ENCODE assay signal across 18 cellular contexts in genomic region chr3:61666032-61666431, GRCh38.
DNase-seq lines count a peak whose midpoint lies in the region; ATAC-seq and TF ChIP-seq lines count a peak whose summit lies in the region.
"Had no signal": no experiment of that assay in that cellular context is flagged by ENCODE, and none has a peak within 500 bp of the region (broad histone marks: within the 10 kb centered on the region; RNA-seq: fewer than 3 reads in every experiment).

No MANE protein-coding gene starts in this region.

- H3K9me1 ChIP-seq in IMR-90 (ENCODE audit: insufficient read depth, low read length), result peaks cover 15% of the 10 kb centered on the region

- no peak overlapping the region for H2AFZ ChIP-seq in IMR-90 (replicated peaks; ENCODE audit: low read length, poor library complexity)
- H2AFZ ChIP-seq: GM23338 had no signal

- no TSS peak for BruUV-seq in IMR-90 (replicated peaks; lab: Mats Ljungman, UMichigan)

- H3K4me2 ChIP-seq in IMR-90 (ENCODE audit: low read depth, low read length), result no peak overlapping the region
- H3K4me2 ChIP-seq: GM23338 had no signal

- dilution Hi-C loops in IMR-90 (cut with HindIII; ENCODE audit: low sequenced_read_pairs, unreplicated experiment), result no loop called here

- H3K27ac Mint-ChIP-seq in neural crest cell (ENCODE audit: unreplicated experiment), result peak overlapping the region; percentile 76
- H3K27ac Mint-ChIP-seq: CD8-positive, alpha-beta memory T cell; GM23338; IgD-negative memory B cell had no signal

- WGBS in IMR-90 (ENCODE audit: extremely low coverage in 2 of 2, insufficient read length in 1 of 2), 2 experiments, result no CpG with 5 or more reads among the region's 5 CpGs

- H2BK15ac ChIP-seq in IMR-90 (ENCODE audit: low read depth, low read length), result no peak overlapping the region

- no peak overlapping the region for H2AK9ac ChIP-seq in IMR-90 (replicated peaks; ENCODE audit: low read depth, low read length, poor library complexity)

- H3K27me3 ChIP-seq in IMR-90 (ENCODE audit: control insufficient read depth, insufficient read depth, low read length) (no peaks in the 10 kb centered on the region), colonic mucosa (no peaks in the 10 kb centered on the region)

- H3K56ac ChIP-seq in IMR-90 (ENCODE audit: extremely low read depth, insufficient read depth, low read length), result no peak overlapping the region

- H3K9me3 Mint-ChIP-seq in neural crest cell, result peaks cover 5% of the 10 kb centered on the region

- CTCF ChIA-PET in IMR-90 (lab: Yijun Ruan, JAX), result no interaction called here

- H3K79me1 ChIP-seq in IMR-90 (ENCODE audit: low read depth in 1 of 2, low read length in 2 of 2), result peaks cover 27 to 70% of the 10 kb centered on the region in 2 experiments

- H3K36me3 ChIP-seq in IMR-90 (ENCODE audit: control insufficient read depth, insufficient read depth, low read length) (no peaks in the 10 kb centered on the region), colonic mucosa (no peaks in the 10 kb centered on the region)

- intact Hi-C loops in IMR-90 (cut with micrococcal nuclease), result no loop called here
- intact Hi-C loops in colonic mucosa (cut with DNase I), result no loop called here

- H2BK5ac ChIP-seq in IMR-90 (ENCODE audit: low read depth, low read length, poor library complexity, severe bottlenecking), result no peak overlapping the region

- H3K4me3 Mint-ChIP-seq in neural crest cell, result no peak overlapping the region
- H3K4me3 Mint-ChIP-seq: CD8-positive, alpha-beta memory T cell; GM23338; IgD-negative memory B cell had no signal

- H3K36me3 Mint-ChIP-seq in neural crest cell (ENCODE audit: low read depth), result peaks cover 8% of the 10 kb centered on the region
- H3K36me3 Mint-ChIP-seq: CD8-positive, alpha-beta memory T cell; IgD-negative memory B cell had no signal

- H4K91ac ChIP-seq in IMR-90 (ENCODE audit: insufficient read depth, low read depth, low read length), result no peak overlapping the region

- peaks cover 10% of the 10 kb centered on the region; the same call in 1 of the 2 replicates for H4K20me1 ChIP-seq in IMR-90 (ENCODE audit: insufficient read depth, low read length)

- H2AK5ac ChIP-seq in IMR-90 (ENCODE audit: low read depth, low read length), result no peak overlapping the region

- no peak for TF ChIP-seq RAD21 in IMR-90 (IDR thresholded peaks at IDR 0.05; ENCODE audit: low read length)

- in situ Hi-C loops in IMR-90 (cut with MboI; ENCODE audit: low sequenced_read_pairs), result no loop called here

- TF ChIP-seq CTCF in IMR-90 (conservative IDR thresholded peaks at IDR 0.05; ENCODE audit: low read depth, low read length) (no peak), colonic mucosa (IDR thresholded peaks at IDR 0.05) (no peak), neural crest cell (conservative IDR thresholded peaks at IDR 0.05) (no peak)

- 0 out of 2 replicates have a peak overlapping the region, but pooled peaks have one; percentile 10 for H2BK120ac ChIP-seq in IMR-90 (ENCODE audit: low read depth, low read length)

- H3K18ac ChIP-seq in IMR-90 (ENCODE audit: low read depth, low read length), result no peak overlapping the region

- H3K9me3 ChIP-seq in IMR-90 (ENCODE audit: control insufficient read depth, insufficient read depth, low read length), result no peaks in the 10 kb centered on the region
- H3K9me3 ChIP-seq in colonic mucosa, result no peaks in the 10 kb centered on the region

- ATAC-seq in IMR-90 (ENCODE audit: low read depth), result no peak
- no peak for ATAC-seq in GM21723 (IDR thresholded peaks at IDR 0.05; ENCODE audit: unreplicated experiment)
- ATAC-seq: GM23338, PC-3 had no signal

- H2BK20ac ChIP-seq in IMR-90 (ENCODE audit: low read depth, low read length), result no peak overlapping the region

- no peak overlapping the region for H4K8ac ChIP-seq in IMR-90 (ENCODE audit: low read depth in 2 of 2, low read length in 2 of 2)

- H3K14ac ChIP-seq in IMR-90 (replicated peaks; ENCODE audit: low read depth, low read length), result no peak overlapping the region

- peaks cover 25% of the 10 kb centered on the region for H3K4me1 Mint-ChIP-seq in neural crest cell
- H3K4me1 Mint-ChIP-seq: CD8-positive, alpha-beta memory T cell had no signal

- H3K4me1 ChIP-seq in IMR-90 (ENCODE audit: control insufficient read depth, insufficient read depth, low read length), result peaks cover 8% of the 10 kb centered on the region; the same call in 1 of the 2 replicates
- peaks cover 5% of the 10 kb centered on the region for H3K4me1 ChIP-seq in colonic mucosa

- H3K4ac ChIP-seq in IMR-90 (ENCODE audit: low read depth, low read length), result no peak overlapping the region; the same call in 1 of the 2 replicates

- no peak for DNase-seq in IMR-90
- peak; percentile 54 for DNase-seq in NCI-H524 treated with DMSO at 0.1 percent for 48 hours (lab: John Stamatoyannopoulos, UW)
- DNase-seq in colonic mucosa, result no peak
- no peak for DNase-seq in neural crest cell (ENCODE audit: low read depth, low spot score)
- DNase-seq in NCI-H1048 (lab: John Stamatoyannopoulos, UW), result no peak
- DNase-seq in islet precursor cell, result no peak
- DNase-seq: ACHN; C1 segment of cervical spinal cord; CD8-positive, alpha-beta memory T cell; HCEC 1CT; Karpas-422; NCI-H1436; NCI-H1930; PC-3 had no signal

- no peak overlapping the region for H3K4me3 ChIP-seq in IMR-90 (ENCODE audit: insufficient read depth, low read depth, low read length)
- no peak overlapping the region for H3K4me3 ChIP-seq in colonic mucosa
- H3K4me3 ChIP-seq: GM23338 had no signal

- no peaks in the 10 kb centered on the region for H3K27me3 Mint-ChIP-seq in neural crest cell (ENCODE audit: low read depth)
- H3K27me3 Mint-ChIP-seq: CD8-positive, alpha-beta memory T cell; IgD-negative memory B cell had no signal

- POLR2A ChIA-PET in IMR-90 (lab: Charles Lee; ENCODE audit: unreplicated experiment), result interaction anchor here (0.5 kb wide), 1 partner anchor 10 kb away, joined by 6 read pairs; no protein-coding TSS in a partner anchor

- no peak for TF ChIP-seq POLR2A in IMR-90 (IDR thresholded peaks at IDR 0.05; ENCODE audit: low read depth, low read length)

- H3K23ac ChIP-seq in IMR-90 (ENCODE audit: low read depth, low read length), result no peak overlapping the region

- no peak overlapping the region for H3K9ac ChIP-seq in IMR-90 (ENCODE audit: low read depth, low read length)
- no peak overlapping the region for H3K9ac ChIP-seq in colonic mucosa (ENCODE audit: low read depth in 2 of 2, low read length in 2 of 2)

- H3K27ac ChIP-seq in IMR-90 (ENCODE audit: insufficient read depth, low read length), result no peak overlapping the region
- peak overlapping the region; percentile 35 for H3K27ac ChIP-seq in colonic mucosa
- H3K27ac ChIP-seq: RWPE1 had no signal

- H4K5ac ChIP-seq in IMR-90 (ENCODE audit: low read depth, low read length), result no peak overlapping the region

TF ChIP-seq in IMR-90, 13 proteins besides CTCF, POLR2A, EP300 and RAD21:
- TF ChIP-seq USF2 (IDR thresholded peaks at IDR 0.05; ENCODE audit: low read depth, low read length), result no peak
- no peak for TF ChIP-seq NFE2L2 (IDR thresholded peaks at IDR 0.05; ENCODE audit: low read depth, low read length)
- TF ChIP-seq FOS (IDR thresholded peaks at IDR 0.05; ENCODE audit: low read depth, low read length), result no peak
- TF ChIP-seq MAFK (IDR thresholded peaks at IDR 0.05; ENCODE audit: low read depth, low read length), result no peak
- no peak for TF ChIP-seq CHD1 (IDR thresholded peaks at IDR 0.05; ENCODE audit: low read depth, low read length)
- TF ChIP-seq BHLHE40 (IDR thresholded peaks at IDR 0.05; ENCODE audit: low read depth, low read length), result no peak
- TF ChIP-seq RFX5 (IDR thresholded peaks at IDR 0.05; ENCODE audit: low read depth, low read length), result no peak
- TF ChIP-seq ELK1 (IDR thresholded peaks at IDR 0.05; ENCODE audit: borderline replicate concordance, low read depth, low read length), result no peak
- no peak for TF ChIP-seq RCOR1 (IDR thresholded peaks at IDR 0.05; ENCODE audit: insufficient replicate concordance, low read length)
- TF ChIP-seq CEBPB (IDR thresholded peaks at IDR 0.05; ENCODE audit: low read depth, low read length), result no peak
- TF ChIP-seq MAZ (IDR thresholded peaks at IDR 0.05; ENCODE audit: borderline replicate concordance, low read depth, low read length), result no peak
- no peak for TF ChIP-seq SMC3 (IDR thresholded peaks at IDR 0.05; ENCODE audit: low read depth, low read length)
- TF ChIP-seq MXI1 (IDR thresholded peaks at IDR 0.05; ENCODE audit: borderline replicate concordance, low read depth, low read length), result no peak
